In the genomic region with DNA sequence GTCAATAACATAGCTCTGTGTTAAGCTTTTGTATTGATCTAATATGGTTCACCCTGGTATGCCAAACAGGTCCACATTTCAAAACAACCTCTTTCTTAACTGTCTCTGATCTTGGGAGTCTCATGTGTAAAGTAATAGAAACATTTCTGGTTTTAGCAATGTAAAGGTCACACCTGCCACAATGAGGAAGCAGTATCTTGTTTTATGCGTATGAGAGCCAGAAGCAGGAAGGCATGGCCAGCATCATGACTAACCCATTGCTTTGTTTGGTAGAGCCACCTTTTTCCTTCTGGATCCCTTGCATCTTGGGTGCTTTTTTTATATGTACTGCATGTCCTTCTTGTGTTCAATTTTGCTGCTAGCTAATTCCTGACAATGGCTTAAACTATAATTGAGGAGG, we compare ENCODE assay signal across 27 cellular contexts.
"Had no signal": no experiment of that assay in that cellular context is flagged by ENCODE, and none has a peak within 500 bp of the region (broad histone marks: within the 10 kb centered on the region; RNA-seq: fewer than 3 reads in every experiment).

No MANE protein-coding gene starts in this region.

- H3K36me3 Mint-ChIP-seq: activated CD4-positive, alpha-beta memory T cell treated with anti-CD3 and anti-CD28 coated beads for 36 hours; activated naive CD8-positive, alpha-beta T cell treated with anti-CD3 and anti-CD28 coated beads for 36 hours; naive B cell had no signal

- H3K4me1 ChIP-seq: adrenal gland, ascending aorta, gastrocnemius medialis, prostate gland, testis, transverse colon had no signal

- H3K9me3 ChIP-seq: adrenal gland, ascending aorta, gastrocnemius medialis, ovary, prostate gland, testis, transverse colon had no signal

- DNase-seq: activated CD4-positive, alpha-beta memory T cell treated with anti-CD3 and anti-CD28 coated beads for 36 hours; activated CD4-positive, alpha-beta T cell treated with anti-CD3 and anti-CD28 coated beads, Interleukin-2, amount 10 ng/mL, durations not matched to agents 24 days and 14 days; activated CD4-positive, CD25-positive, alpha-beta regulatory T cell treated with anti-CD3 and anti-CD28 coated beads, Interleukin-2, amount 50 U/mL, for 72 hours; activated CD8-positive, alpha-beta memory T cell treated with anti-CD3 and anti-CD28 coated beads, Interleukin-2, amount 50 U/mL, for 4 hours; activated effector memory CD4-positive, alpha-beta T cell treated with anti-CD3 and anti-CD28 coated beads, Interleukin-2, amount 50 U/mL, for 16 hours; activated naive CD4-positive, alpha-beta T cell treated with anti-CD3 and anti-CD28 coated beads for 36 hours; activated naive CD8-positive, alpha-beta T cell treated with anti-CD3 and anti-CD28 coated beads for 36 hours; activated T-cell treated with anti-CD3 and anti-CD28 coated beads, Interleukin-2, amount 50 U/mL, for 1 hour; adrenal gland; brain microvascular endothelial cell; cortex of kidney; gastrocnemius medialis; glutamatergic neuron; mammary epithelial cell; naive B cell; nephron progenitor cell; ovary; stimulated activated CD4-positive, alpha-beta T cell treated with anti-CD3 and anti-CD28 coated beads, Interleukin-15, amount 100 ng/mL, for 24 hours; stimulated activated CD4-positive, alpha-beta T cell treated with anti-CD3 and anti-CD28 coated beads, Interleukin-2, amount 100 ng/mL, for 24 hours; stimulated activated naive CD4-positive, alpha-beta T cell treated with Interleukin-2 at 50 U/mL for 16 hours; T-helper 17 cell; T1000; testis; transverse colon had no signal

- H3K27ac Mint-ChIP-seq: activated CD4-positive, alpha-beta memory T cell treated with anti-CD3 and anti-CD28 coated beads for 36 hours; activated CD4-positive, alpha-beta T cell treated with anti-CD3 and anti-CD28 coated beads, Interleukin-2, amount 10 ng/mL, durations not matched to agents 24 days and 14 days; activated naive CD4-positive, alpha-beta T cell treated with anti-CD3 and anti-CD28 coated beads for 36 hours; activated naive CD8-positive, alpha-beta T cell treated with anti-CD3 and anti-CD28 coated beads for 36 hours; activated T-helper 1 cell treated with anti-CD3 and anti-CD28 coated beads, Interleukin-12 subunit alpha, Interleukin-12 subunit beta, Interleukin-2, Interleukin-4 antibody, amounts not matched to agents 30 ng/mL and 10 ng/mL and 1 ng/mL, durations not matched to agents 14 hours and 24 hours and 36 hours; naive B cell; nephron progenitor cell; T-helper 17 cell had no signal

- H3K27me3 ChIP-seq: adrenal gland, ascending aorta, brain microvascular endothelial cell, gastrocnemius medialis, ovary, testis, transverse colon had no signal

- H3K27ac ChIP-seq: adrenal gland, ascending aorta, brain microvascular endothelial cell, gastrocnemius medialis, ovary, prostate gland, testis had no signal

- H3K27me3 Mint-ChIP-seq: activated CD4-positive, alpha-beta memory T cell treated with anti-CD3 and anti-CD28 coated beads for 36 hours; activated CD4-positive, alpha-beta T cell treated with anti-CD3 and anti-CD28 coated beads, Interleukin-2, amount 10 ng/mL, durations not matched to agents 24 days and 14 days; activated naive CD8-positive, alpha-beta T cell treated with anti-CD3 and anti-CD28 coated beads for 36 hours; naive B cell; T-helper 17 cell had no signal

- H3K36me3 ChIP-seq: adrenal gland, ascending aorta, brain microvascular endothelial cell, gastrocnemius medialis, ovary, prostate gland, transverse colon had no signal

- H3K4me3 ChIP-seq: adrenal gland, ascending aorta, gastrocnemius medialis, ovary, prostate gland, testis, transverse colon had no signal

- H3K9me3 Mint-ChIP-seq: activated CD4-positive, alpha-beta T cell treated with anti-CD3 and anti-CD28 coated beads, Interleukin-2, amount 10 ng/mL, durations not matched to agents 24 days and 14 days; activated T-helper 1 cell treated with anti-CD3 and anti-CD28 coated beads, Interleukin-12 subunit alpha, Interleukin-12 subunit beta, Interleukin-2, Interleukin-4 antibody, amounts not matched to agents 30 ng/mL and 10 ng/mL and 1 ng/mL, durations not matched to agents 14 hours and 24 hours and 36 hours; nephron progenitor cell had no signal

- H3K4me3 Mint-ChIP-seq: activated CD4-positive, alpha-beta memory T cell treated with anti-CD3 and anti-CD28 coated beads for 36 hours; activated CD4-positive, alpha-beta T cell treated with anti-CD3 and anti-CD28 coated beads, Interleukin-2, amount 10 ng/mL, durations not matched to agents 24 days and 14 days; activated naive CD4-positive, alpha-beta T cell treated with anti-CD3 and anti-CD28 coated beads for 36 hours; activated naive CD8-positive, alpha-beta T cell treated with anti-CD3 and anti-CD28 coated beads for 36 hours; activated T-helper 1 cell treated with anti-CD3 and anti-CD28 coated beads, Interleukin-12 subunit alpha, Interleukin-12 subunit beta, Interleukin-2, Interleukin-4 antibody, amounts not matched to agents 30 ng/mL and 10 ng/mL and 1 ng/mL, durations not matched to agents 14 hours and 24 hours and 36 hours; naive B cell; nephron progenitor cell; T-helper 17 cell had no signal

- H3K4me1 Mint-ChIP-seq: activated CD4-positive, alpha-beta T cell treated with anti-CD3 and anti-CD28 coated beads, Interleukin-2, amount 10 ng/mL, durations not matched to agents 24 days and 14 days; activated naive CD8-positive, alpha-beta T cell treated with anti-CD3 and anti-CD28 coated beads for 36 hours; naive B cell; nephron progenitor cell; T-helper 17 cell had no signal
